In genomic region chr3:38455639-38456430, GRCh38 we compare ENCODE assay signal across 8 cellular contexts. TPM values are rescaled to one million over a fixed set of nuclear protein-coding genes. Genes with fewer than 3 reads are reported as not detected.
A peak's percentile ranks its signal among the peaks of the same experiment; 100 is the strongest.
DNase-seq lines count a peak whose midpoint lies in the region; ATAC-seq and TF ChIP-seq lines count a peak whose summit lies in the region.

No MANE protein-coding gene starts in this region.

- no peaks in the 10 kb centered on the region for H3K9me3 ChIP-seq in adrenal gland (replicated peaks in 1 of 3)

- H3K27ac ChIP-seq in adrenal gland = peak overlapping the region; percentile 15 to 94 (median 90)

- WGBS in adrenal gland, 4 donors = 9 to 16% (median 11%) methylated on average over 5 to 15 of the region's 15 CpGs

- DNase-seq in GM06990 (ENCODE audit: extremely low read depth, insufficient read length) (no peak), adrenal gland (peak in 6 of 7 donors; percentile 60 to 79 (median 72)), iPS-NIHi7 (ENCODE audit: extremely low spot score) (peak; percentile 62), cortex of kidney (lab: John Stamatoyannopoulos, UW) (no peak), NCI-H748 treated with DMSO at 0.1 percent for 48 hours (lab: John Stamatoyannopoulos, UW) (no peak)
- no peak for DNase-seq in stimulated activated naive CD8-positive, alpha-beta T cell treated with anti-CD3 and anti-CD28 coated beads, Interleukin-15, Interleukin-2, amounts not matched to agents 100 U/mL and 50 U/mL, for 24 hours
- no peak for DNase-seq in activated CD4-positive, alpha-beta T cell treated with anti-CD3 and anti-CD28 coated beads for 1 hour

- peaks cover 48 to 59% of the 10 kb centered on the region in 2 donors for H3K4me1 ChIP-seq in adrenal gland (replicated peaks in 1 of 2)

- H3K36me3 ChIP-seq in GM06990 (ENCODE audit: control insufficient read depth, insufficient read depth, low read length) (no peaks in the 10 kb centered on the region), adrenal gland (replicated peaks in 1 of 2) (no peaks in the 10 kb centered on the region)

- TF ChIP-seq POLR2A in adrenal gland (IDR thresholded peaks at IDR 0.05) = peak in 1 of 2 donors; percentile 85

- intact Hi-C loops in adrenal gland (cut with DNase I) = no loop called here

- peak; percentile 23 for ATAC-seq in HG03175 (IDR thresholded peaks at IDR 0.05; ENCODE audit: unreplicated experiment)
- ATAC-seq in stimulated activated naive CD8-positive, alpha-beta T cell treated with anti-CD3 and anti-CD28 coated beads, Interleukin-15, Interleukin-2, amounts not matched to agents 100 U/mL and 50 U/mL, for 24 hours = peak; percentile 37

- H3K4me3 ChIP-seq in GM06990 (replicated peaks; ENCODE audit: low read depth, low read length) (peak overlapping the region; percentile 69), adrenal gland (peak overlapping the region in 2 of 4 donors; percentile 75 to 97)

- TF ChIP-seq CTCF in GM06990 (IDR thresholded peaks at IDR 0.05; ENCODE audit: insufficient read depth, low read length, poor library complexity, severe bottlenecking) = no peak
- no peak for TF ChIP-seq CTCF in adrenal gland (IDR thresholded peaks at IDR 0.05)

- H3K27me3 ChIP-seq in GM06990 (replicated peaks; ENCODE audit: control insufficient read depth, insufficient read depth, low read length) (no peaks in the 10 kb centered on the region; the same call in 1 of the 2 replicates), adrenal gland (no peaks in the 10 kb centered on the region)

RNA-seq across cellular contexts. Expression of gene ACVR2B, which starts 2.1 kb away (rescaled TPM):
- 10 to 100 TPM in 6 of 8 donors, 1 to 10 TPM in 2; 3.6 to 20.2 (median 14.4) TPM for total RNA-seq in adrenal gland
- 1 to 10 TPM; 1.8 to 5.1 (median 2.3) TPM for polyA plus RNA-seq in adrenal gland

RNA-seq across cellular contexts. Expression of gene EXOG, which starts 40.3 kb away (rescaled TPM):
- 10 to 100 TPM in 7 of 8 donors, 1 to 10 TPM in 1; 5.8 to 14.3 (median 11.4) TPM for total RNA-seq in adrenal gland
- polyA plus RNA-seq in adrenal gland = 10 to 100 TPM in 1 of 3 donors, 1 to 10 TPM in 2; 8.3 to 13.6 (median 9.9) TPM

Comparison
In these comparisons a context has a peak if more than half of its experiments do, and no peak if none do; other contexts are left out.
1. DNase-seq: peak in adrenal gland (6 of 7) and iPS-NIHi7 (single experiment); none in GM06990 (single experiment), stimulated activated naive CD8-positive, alpha-beta T cell treated with anti-CD3 and anti-CD28 coated beads, Interleukin-15, Interleukin-2, amounts not matched to agents 100 U/mL and 50 U/mL, for 24 hours (single experiment), cortex of kidney (single experiment), activated CD4-positive, alpha-beta T cell treated with anti-CD3 and anti-CD28 coated beads for 1 hour (single experiment) and NCI-H748 treated with DMSO at 0.1 percent for 48 hours (single experiment).